In genomic region chr1:202586018-202586821, GRCh38 we compare ENCODE assay signal across 8 cellular contexts.
DNase-seq lines count a peak whose midpoint lies in the region; ATAC-seq and TF ChIP-seq lines count a peak whose summit lies in the region.

No MANE protein-coding gene starts in this region.

- H2AFZ ChIP-seq in PC-3 (ENCODE audit: low read length) (no peak overlapping the region), smooth muscle cell (ENCODE audit: low read depth) (no peak overlapping the region)

- no peak for TF ChIP-seq EP300 in gastroesophageal sphincter (IDR thresholded peaks at IDR 0.05)

- H3K27me3 ChIP-seq in PC-3 (ENCODE audit: low read length) (no peaks in the 10 kb centered on the region), gastroesophageal sphincter (no peaks in the 10 kb centered on the region), smooth muscle cell (ENCODE audit: low read depth) (no peaks in the 10 kb centered on the region), vagina (no peaks in the 10 kb centered on the region)

- H3K79me2 ChIP-seq in PC-3 (ENCODE audit: low read length) (no peaks in the 10 kb centered on the region), smooth muscle cell (ENCODE audit: low read depth) (no peaks in the 10 kb centered on the region)

- no peak for ATAC-seq in PC-3
- ATAC-seq in gastroesophageal sphincter, result no peak
- no peak for ATAC-seq in HG02678 (IDR thresholded peaks at IDR 0.05; ENCODE audit: unreplicated experiment)
- ATAC-seq in GM21529 (IDR thresholded peaks at IDR 0.05; ENCODE audit: unreplicated experiment), result no peak

- H3F3A ChIP-seq in PC-3 (ENCODE audit: low read length, unreplicated experiment) (no peaks in the 10 kb centered on the region), smooth muscle cell (ENCODE audit: low read depth) (peaks cover 28% of the 10 kb centered on the region)

- H3K27ac ChIP-seq in PC-3 (ENCODE audit: low read length), result no peak overlapping the region
- H3K27ac ChIP-seq in gastroesophageal sphincter, result peak overlapping the region; percentile 43 to 90 (median 84)
- peak overlapping the region; percentile 45 for H3K27ac ChIP-seq in smooth muscle cell (ENCODE audit: low read depth)
- no peak overlapping the region for H3K27ac ChIP-seq in vagina

- TF ChIP-seq CTCF in PC-3 (conservative IDR thresholded peaks at IDR 0.05; ENCODE audit: low read depth, low read length), result no peak
- TF ChIP-seq CTCF in gastroesophageal sphincter (IDR thresholded peaks at IDR 0.05), result no peak
- TF ChIP-seq CTCF in smooth muscle cell (IDR thresholded peaks at IDR 0.05; ENCODE audit: borderline replicate concordance, insufficient read depth, poor library complexity, severe bottlenecking), result no peak
- TF ChIP-seq CTCF in vagina (IDR thresholded peaks at IDR 0.05), result no peak

- 34 to 38% methylated on average over 4 of the region's 4 CpGs for WGBS in gastroesophageal sphincter (ENCODE audit: low coverage in 1 of 2), 2 donors
- WGBS in smooth muscle cell (ENCODE audit: low lambda C conversion rate), result 78% methylated on average over 4 of the region's 4 CpGs

- H3K4me2 ChIP-seq in PC-3 (ENCODE audit: low read length) (no peak overlapping the region), smooth muscle cell (peak overlapping the region; percentile 11)

- CTCF ChIA-PET in PC-3 (lab: Charles Lee), result no interaction called here

- H3K9ac ChIP-seq in PC-3 (ENCODE audit: low read length) (no peak overlapping the region), smooth muscle cell (ENCODE audit: low read depth) (peak overlapping the region; percentile 37)

- H4K20me1 ChIP-seq in PC-3 (ENCODE audit: low read length) (no peaks in the 10 kb centered on the region), smooth muscle cell (ENCODE audit: low read depth) (no peaks in the 10 kb centered on the region)

- DNase-seq in H4 (ENCODE audit: low spot score) (peak; percentile 48), PC-3 (peak; percentile 15), smooth muscle cell (lab: John Stamatoyannopoulos, UW; ENCODE audit: unreplicated experiment) (no peak), vagina (ENCODE audit: extremely low spot score in 2 of 2) (no peak), iPS-NIHi11 (ENCODE audit: low spot score) (no peak)

- BruUV-seq in PC-3 (replicated peaks; lab: Mats Ljungman, UMichigan), result no TSS peak

- H3K9me2 ChIP-seq in PC-3 (replicated peaks; ENCODE audit: low read length), result no peaks in the 10 kb centered on the region

- H3K36me3 ChIP-seq in PC-3 (ENCODE audit: low read depth, low read length) (no peaks in the 10 kb centered on the region), gastroesophageal sphincter (peaks cover 0 to 43% of the 10 kb centered on the region in 2 donors), smooth muscle cell (ENCODE audit: low read depth) (no peaks in the 10 kb centered on the region), vagina (peaks cover 0 to 17% of the 10 kb centered on the region in 2 donors)

- TF ChIP-seq POLR2A in gastroesophageal sphincter (IDR thresholded peaks at IDR 0.05) (no peak), vagina (IDR thresholded peaks at IDR 0.05) (no peak)

- H3K4me3 ChIP-seq in PC-3 (ENCODE audit: low read length) (no peak overlapping the region), gastroesophageal sphincter (no peak overlapping the region), smooth muscle cell (no peak overlapping the region), vagina (no peak overlapping the region)

- POLR2A ChIA-PET in PC-3 (lab: Charles Lee; ENCODE audit: unreplicated experiment), result no interaction called here

- intact Hi-C loops in PC-3 (cut with micrococcal nuclease) (no loop called here), vagina (cut with DNase I) (no loop called here)

- no peaks in the 10 kb centered on the region for H3K9me3 ChIP-seq in PC-3 (ENCODE audit: low read length)
- H3K9me3 ChIP-seq in gastroesophageal sphincter, result no peaks in the 10 kb centered on the region
- H3K9me3 ChIP-seq in smooth muscle cell (replicated peaks; ENCODE audit: low read depth), result no peaks in the 10 kb centered on the region
- H3K9me3 ChIP-seq in vagina, result no peaks in the 10 kb centered on the region

- peaks cover 37% of the 10 kb centered on the region for H3K4me1 ChIP-seq in PC-3 (ENCODE audit: insufficient read depth, low read length)
- H3K4me1 ChIP-seq in gastroesophageal sphincter, result peaks cover 16 to 79% (median 45%) of the 10 kb centered on the region in 3 donors
- peaks cover 30% of the 10 kb centered on the region for H3K4me1 ChIP-seq in smooth muscle cell (ENCODE audit: low read depth)
- peaks cover 45% of the 10 kb centered on the region for H3K4me1 ChIP-seq in vagina

Comparison
In these comparisons a context has a peak if more than half of its experiments do, and no peak if none do; other contexts are left out.
1. DNase-seq: peak in H4 (single experiment) and PC-3 (single experiment); none in smooth muscle cell (single experiment), vagina (0 of 2) and iPS-NIHi11 (single experiment).
2. H3K27ac ChIP-seq: peak in gastroesophageal sphincter (4 of 4) and smooth muscle cell (single experiment); none in PC-3 (single experiment) and vagina (single experiment).